Comparison of ENCODE assay signal across 8 cellular contexts in genomic region chr11:7353100-7353499, GRCh38.
DNase-seq lines count a peak whose midpoint lies in the region; ATAC-seq, FAIRE-seq and TF ChIP-seq lines count a peak whose summit lies in the region.

No MANE protein-coding gene starts in this region.

- H3K9me3 ChIP-seq in left lung = no peaks in the 10 kb centered on the region

- no peaks in the 10 kb centered on the region for H3K36me3 ChIP-seq in left lung

- FAIRE-seq in RCC 7860 (lab: Jason Lieb, UNC) = no peak

- TF ChIP-seq CTCF in left lung (IDR thresholded peaks at IDR 0.05) = peak in 1 of 2 donors; percentile 20

- H3K4me3 Mint-ChIP-seq in activated CD4-positive, alpha-beta memory T cell treated with anti-CD3 and anti-CD28 coated beads for 36 hours = no peak overlapping the region

- H3K9me3 Mint-ChIP-seq in activated CD4-positive, alpha-beta memory T cell treated with anti-CD3 and anti-CD28 coated beads for 36 hours = no peaks in the 10 kb centered on the region

- POLR2A ChIA-PET in activated CD4-positive, alpha-beta memory T cell treated with anti-CD3 and anti-CD28 coated beads for 36 hours (lab: Charles Lee) = no interaction called here

- no peaks in the 10 kb centered on the region for H3K4me1 ChIP-seq in left lung

- intact Hi-C loops in activated CD4-positive, alpha-beta memory T cell treated with anti-CD3 and anti-CD28 coated beads for 36 hours (cut with micrococcal nuclease) = loop anchor here (1.0 to 5.0 kb wide), 2 partner anchors 89 to 339 kb away; no protein-coding TSS in a partner anchor
- intact Hi-C loops in left lung (cut with DNase I) = no loop called here

- no peak overlapping the region for H3K4me3 ChIP-seq in left lung

- ATAC-seq in left lung (peak; percentile 56), HG03571 (IDR thresholded peaks at IDR 0.05; ENCODE audit: unreplicated experiment) (no peak)

- no peaks in the 10 kb centered on the region for H3K27me3 ChIP-seq in left lung

- CTCF ChIA-PET in activated CD4-positive, alpha-beta memory T cell treated with anti-CD3 and anti-CD28 coated beads for 36 hours (lab: Charles Lee) = interaction anchor here (0.8 to 4.0 kb wide), 12 partner anchors 9 to 541 kb away, joined by 3 to 41 read pairs (median 3); partner anchors contain the start of gene PPFIBP2

- no peak overlapping the region for H3K27ac Mint-ChIP-seq in activated CD4-positive, alpha-beta memory T cell treated with anti-CD3 and anti-CD28 coated beads for 36 hours

- peaks cover 1% of the 10 kb centered on the region for H3K27me3 Mint-ChIP-seq in activated CD4-positive, alpha-beta memory T cell treated with anti-CD3 and anti-CD28 coated beads for 36 hours

- peak; percentile 1 to 2 for DNase-seq in stimulated activated CD4-positive, alpha-beta T cell treated with anti-CD3 and anti-CD28 coated beads, Interleukin-2, amount 100 ng/mL, for 48 hours
- no peak for DNase-seq in stimulated activated CD4-positive, alpha-beta T cell treated with anti-CD3 and anti-CD28 coated beads, Interleukin-12 subunit alpha, Interleukin-12 subunit beta, amount 100 ng/mL, for 4 hours
- DNase-seq in HT-29 (ENCODE audit: low spot score) (peak; percentile 55), left lung (no peak), midbrain (lab: John Stamatoyannopoulos, UW) (no peak), RCC 7860 (ENCODE audit: low spot score) (no peak)
- peak; percentile 25 for DNase-seq in activated CD4-positive, alpha-beta memory T cell treated with anti-CD3 and anti-CD28 coated beads for 36 hours

- no peaks in the 10 kb centered on the region for H3K4me1 Mint-ChIP-seq in activated CD4-positive, alpha-beta memory T cell treated with anti-CD3 and anti-CD28 coated beads for 36 hours (ENCODE audit: low read depth)

- no peak overlapping the region for H3K27ac ChIP-seq in left lung

- no peaks in the 10 kb centered on the region for H3K36me3 Mint-ChIP-seq in activated CD4-positive, alpha-beta memory T cell treated with anti-CD3 and anti-CD28 coated beads for 36 hours

Comparison
In these comparisons a context has a peak if more than half of its experiments do, and no peak if none do; other contexts are left out.
1. DNase-seq: peak in stimulated activated CD4-positive, alpha-beta T cell treated with anti-CD3 and anti-CD28 coated beads, Interleukin-2, amount 100 ng/mL, for 48 hours (2 of 2), HT-29 (single experiment) and activated CD4-positive, alpha-beta memory T cell treated with anti-CD3 and anti-CD28 coated beads for 36 hours (single experiment); none in stimulated activated CD4-positive, alpha-beta T cell treated with anti-CD3 and anti-CD28 coated beads, Interleukin-12 subunit alpha, Interleukin-12 subunit beta, amount 100 ng/mL, for 4 hours (single experiment), left lung (0 of 2), midbrain (single experiment) and RCC 7860 (single experiment).